28 cellular contexts compared by ENCODE assay signal in genomic region chr4:59838236-59838635, GRCh38.
"Had no signal": no experiment of that assay in that cellular context is flagged by ENCODE, and none has a peak within 500 bp of the region (broad histone marks: within the 10 kb centered on the region; RNA-seq: fewer than 3 reads in every experiment).

No MANE protein-coding gene starts in this region.

- ATAC-seq: naive thymus-derived CD4-positive, alpha-beta T cell; natural killer cell; psoas muscle; right cardiac atrium; right lobe of liver; stimulated activated memory B cell treated with anti-CD40 and anti-IgM and Interleukin-4, amounts not matched to agents 10 μg/mL and 1 μg/mL and 100 μg/mL, for 72 hours had no signal

- H3K4me3 Mint-ChIP-seq: naive thymus-derived CD4-positive, alpha-beta T cell; natural killer cell; nephron; stimulated activated memory B cell treated with anti-CD40 and anti-IgM and Interleukin-4, amounts not matched to agents 10 μg/mL and 1 μg/mL and 100 μg/mL, for 72 hours; stimulated activated naive CD8-positive, alpha-beta T cell treated with anti-CD3 and anti-CD28 coated beads, Interleukin-15, Interleukin-2, amounts not matched to agents 100 ng/mL and 50 ng/mL, for 24 hours had no signal

- H2AFZ ChIP-seq: parathyroid adenoma had no signal

- H3K4me1 ChIP-seq: parathyroid adenoma, psoas muscle, right lobe of liver, sigmoid colon, stomach, thyroid gland, tibial nerve, upper lobe of left lung, vagina had no signal

- H3K9me3 ChIP-seq: neutrophil, ovary, psoas muscle, right lobe of liver, sigmoid colon, stomach, thoracic aorta, thyroid gland, tibial nerve, upper lobe of left lung, vagina had no signal

- H3K4me1 Mint-ChIP-seq: naive thymus-derived CD4-positive, alpha-beta T cell; natural killer cell; nephron; stimulated activated memory B cell treated with anti-CD40 and anti-IgM and Interleukin-4, amounts not matched to agents 10 μg/mL and 1 μg/mL and 100 μg/mL, for 72 hours had no signal

- DNase-seq: naive thymus-derived CD4-positive, alpha-beta T cell; natural killer cell; nucleus accumbens; ovary; posterior cingulate gyrus; psoas muscle; right cardiac atrium; right lobe of liver; sigmoid colon; small intestine; stimulated activated CD4-positive, alpha-beta T cell treated with anti-CD3 and anti-CD28 coated beads, Interleukin-15, amount 100 ng/mL, for 24 hours; stimulated activated CD4-positive, alpha-beta T cell treated with anti-CD3 and anti-CD28 coated beads, Interleukin-2, amount 100 ng/mL, for 24 hours; stimulated activated CD4-positive, alpha-beta T cell treated with anti-CD3 and anti-CD28 coated beads, Interleukin-2, amount 100 ng/mL, for 48 hours; stimulated activated CD4-positive, alpha-beta T cell treated with anti-CD3 and anti-CD28 coated beads, Interleukin-4, amount 100 ng/mL, for 24 hours; stimulated activated naive CD4-positive, alpha-beta T cell; stomach; thyroid gland; trophoblast cell; upper lobe of left lung had no signal

- H3K9ac ChIP-seq: parathyroid adenoma had no signal

- H3K27ac ChIP-seq: neutrophil, ovary, parathyroid adenoma, psoas muscle, right lobe of liver, sigmoid colon, stomach, thoracic aorta, thyroid gland, tibial nerve, upper lobe of left lung, vagina had no signal

- H3K36me3 ChIP-seq: neutrophil, ovary, right lobe of liver, sigmoid colon, stomach, thoracic aorta, thyroid gland, tibial nerve, upper lobe of left lung, vagina had no signal

- H3K27ac Mint-ChIP-seq: naive thymus-derived CD4-positive, alpha-beta T cell; natural killer cell; nephron; progenitor cell of endocrine pancreas; stimulated activated memory B cell treated with anti-CD40 and anti-IgM and Interleukin-4, amounts not matched to agents 10 μg/mL and 1 μg/mL and 100 μg/mL, for 72 hours; stimulated activated naive CD8-positive, alpha-beta T cell treated with anti-CD3 and anti-CD28 coated beads, Interleukin-15, Interleukin-2, amounts not matched to agents 100 ng/mL and 50 ng/mL, for 24 hours had no signal

- H3K79me2 ChIP-seq: parathyroid adenoma had no signal

- H3K27me3 Mint-ChIP-seq: naive thymus-derived CD4-positive, alpha-beta T cell; progenitor cell of endocrine pancreas; stimulated activated memory B cell treated with anti-CD40 and anti-IgM and Interleukin-4, amounts not matched to agents 10 μg/mL and 1 μg/mL and 100 μg/mL, for 72 hours; stimulated activated naive CD8-positive, alpha-beta T cell treated with anti-CD3 and anti-CD28 coated beads, Interleukin-15, Interleukin-2, amounts not matched to agents 100 ng/mL and 50 ng/mL, for 24 hours had no signal

- H3K36me3 Mint-ChIP-seq: naive thymus-derived CD4-positive, alpha-beta T cell; stimulated activated memory B cell treated with anti-CD40 and anti-IgM and Interleukin-4, amounts not matched to agents 10 μg/mL and 1 μg/mL and 100 μg/mL, for 72 hours had no signal

- H3K4me3 ChIP-seq: ovary, psoas muscle, right lobe of liver, sigmoid colon, stomach, thoracic aorta, thyroid gland, tibial nerve, upper lobe of left lung, vagina had no signal

- H3K27me3 ChIP-seq: neutrophil, ovary, right lobe of liver, sigmoid colon, stomach, thyroid gland, tibial nerve, upper lobe of left lung, vagina had no signal
